1 cellular context compared by ENCODE assay signal in the genomic region with DNA sequence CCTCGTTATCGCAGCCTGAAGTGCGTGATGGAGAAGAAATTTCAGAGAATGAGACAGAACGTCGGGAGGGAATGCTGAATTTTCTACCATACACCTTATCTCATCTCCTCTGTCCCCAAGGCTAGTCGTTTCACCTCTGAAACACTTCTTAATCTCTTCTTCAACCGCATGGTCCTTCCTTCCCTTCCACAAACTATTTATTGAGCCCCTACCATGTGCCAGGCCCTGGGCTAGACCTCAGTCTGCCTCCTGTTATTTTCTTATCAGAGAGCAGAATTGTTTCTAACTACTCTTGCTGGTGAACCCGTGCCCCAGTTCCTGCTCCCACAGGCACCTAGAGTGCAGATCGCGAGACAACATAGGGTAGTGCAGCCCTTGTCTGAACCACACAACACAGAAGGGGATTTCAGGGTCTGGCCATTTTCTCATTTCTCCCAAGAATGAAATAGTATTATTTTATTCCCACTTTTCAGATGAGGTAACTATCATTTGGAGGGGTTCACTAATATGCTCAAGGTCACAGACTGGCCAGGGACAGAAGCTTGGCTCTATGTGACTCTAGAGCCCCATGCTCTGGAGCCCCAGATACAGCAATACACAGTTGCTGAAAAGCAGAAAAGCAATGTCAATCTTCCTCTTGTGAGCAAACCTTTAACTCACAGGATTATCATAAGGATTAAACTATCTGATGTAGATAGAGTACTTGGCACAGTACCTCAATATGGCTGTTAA.
TF ChIP-seq lines count a peak whose summit lies in the region.

No MANE protein-coding gene starts in this region.

TF ChIP-seq in GM12878, 131 proteins besides CTCF, POLR2A, EP300 and RAD21 (continued from another document):
- TF ChIP-seq MTA3 (IDR thresholded peaks at IDR 0.05; ENCODE audit: borderline replicate concordance, low read length) (no peak), BRCA1 (IDR thresholded peaks at IDR 0.05; ENCODE audit: low read depth, low read length) (no peak), RB1 (IDR thresholded peaks at IDR 0.05; ENCODE audit: borderline replicate concordance) (no peak), SMC3 (IDR thresholded peaks at IDR 0.05; ENCODE audit: borderline replicate concordance, low read length) (no peak), TAF1 (IDR thresholded peaks at IDR 0.05; ENCODE audit: borderline replicate concordance, low read depth, low read length) (no peak), SMAD5 (IDR thresholded peaks at IDR 0.05; ENCODE audit: low read depth) (no peak), ZZZ3 (IDR thresholded peaks at IDR 0.05; ENCODE audit: control insufficient read depth, insufficient read length, low read depth) (no peak)
- TF ChIP-seq, protein P1, sequence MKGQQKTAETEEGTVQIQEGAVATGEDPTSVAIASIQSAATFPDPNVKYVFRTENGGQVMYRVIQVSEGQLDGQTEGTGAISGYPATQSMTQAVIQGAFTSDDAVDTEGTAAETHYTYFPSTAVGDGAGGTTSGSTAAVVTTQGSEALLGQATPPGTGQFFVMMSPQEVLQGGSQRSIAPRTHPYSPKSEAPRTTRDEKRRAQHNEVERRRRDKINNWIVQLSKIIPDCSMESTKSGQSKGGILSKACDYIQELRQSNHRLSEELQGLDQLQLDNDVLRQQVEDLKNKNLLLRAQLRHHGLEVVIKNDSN (IDR thresholded peaks at IDR 0.05; ENCODE audit: borderline replicate concordance, extremely low read length, insufficient read depth, low read depth, low read length) = no peak
- TF ChIP-seq, protein P2, sequence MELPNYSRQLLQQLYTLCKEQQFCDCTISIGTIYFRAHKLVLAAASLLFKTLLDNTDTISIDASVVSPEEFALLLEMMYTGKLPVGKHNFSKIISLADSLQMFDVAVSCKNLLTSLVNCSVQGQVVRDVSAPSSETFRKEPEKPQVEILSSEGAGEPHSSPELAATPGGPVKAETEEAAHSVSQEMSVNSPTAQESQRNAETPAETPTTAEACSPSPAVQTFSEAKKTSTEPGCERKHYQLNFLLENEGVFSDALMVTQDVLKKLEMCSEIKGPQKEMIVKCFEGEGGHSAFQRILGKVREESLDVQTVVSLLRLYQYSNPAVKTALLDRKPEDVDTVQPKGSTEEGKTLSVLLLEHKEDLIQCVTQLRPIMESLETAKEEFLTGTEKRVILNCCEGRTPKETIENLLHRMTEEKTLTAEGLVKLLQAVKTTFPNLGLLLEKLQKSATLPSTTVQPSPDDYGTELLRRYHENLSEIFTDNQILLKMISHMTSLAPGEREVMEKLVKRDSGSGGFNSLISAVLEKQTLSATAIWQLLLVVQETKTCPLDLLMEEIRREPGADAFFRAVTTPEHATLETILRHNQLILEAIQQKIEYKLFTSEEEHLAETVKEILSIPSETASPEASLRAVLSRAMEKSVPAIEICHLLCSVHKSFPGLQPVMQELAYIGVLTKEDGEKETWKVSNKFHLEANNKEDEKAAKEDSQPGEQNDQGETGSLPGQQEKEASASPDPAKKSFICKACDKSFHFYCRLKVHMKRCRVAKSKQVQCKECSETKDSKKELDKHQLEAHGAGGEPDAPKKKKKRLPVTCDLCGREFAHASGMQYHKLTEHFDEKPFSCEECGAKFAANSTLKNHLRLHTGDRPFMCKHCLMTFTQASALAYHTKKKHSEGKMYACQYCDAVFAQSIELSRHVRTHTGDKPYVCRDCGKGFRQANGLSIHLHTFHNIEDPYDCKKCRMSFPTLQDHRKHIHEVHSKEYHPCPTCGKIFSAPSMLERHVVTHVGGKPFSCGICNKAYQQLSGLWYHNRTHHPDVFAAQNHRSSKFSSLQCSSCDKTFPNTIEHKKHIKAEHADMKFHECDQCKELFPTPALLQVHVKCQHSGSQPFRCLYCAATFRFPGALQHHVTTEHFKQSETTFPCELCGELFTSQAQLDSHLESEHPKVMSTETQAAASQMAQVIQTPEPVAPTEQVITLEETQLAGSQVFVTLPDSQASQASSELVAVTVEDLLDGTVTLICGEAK (IDR thresholded peaks at IDR 0.05; ENCODE audit: borderline replicate concordance) = no peak
- TF ChIP-seq, protein P3, sequence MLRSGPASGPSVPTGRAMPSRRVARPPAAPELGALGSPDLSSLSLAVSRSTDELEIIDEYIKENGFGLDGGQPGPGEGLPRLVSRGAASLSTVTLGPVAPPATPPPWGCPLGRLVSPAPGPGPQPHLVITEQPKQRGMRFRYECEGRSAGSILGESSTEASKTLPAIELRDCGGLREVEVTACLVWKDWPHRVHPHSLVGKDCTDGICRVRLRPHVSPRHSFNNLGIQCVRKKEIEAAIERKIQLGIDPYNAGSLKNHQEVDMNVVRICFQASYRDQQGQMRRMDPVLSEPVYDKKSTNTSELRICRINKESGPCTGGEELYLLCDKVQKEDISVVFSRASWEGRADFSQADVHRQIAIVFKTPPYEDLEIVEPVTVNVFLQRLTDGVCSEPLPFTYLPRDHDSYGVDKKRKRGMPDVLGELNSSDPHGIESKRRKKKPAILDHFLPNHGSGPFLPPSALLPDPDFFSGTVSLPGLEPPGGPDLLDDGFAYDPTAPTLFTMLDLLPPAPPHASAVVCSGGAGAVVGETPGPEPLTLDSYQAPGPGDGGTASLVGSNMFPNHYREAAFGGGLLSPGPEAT (IDR thresholded peaks at IDR 0.05; ENCODE audit: low read depth) = no peak
TF ChIP-seq in GM12878: peak in this region for 0.
